In the genomic region with DNA sequence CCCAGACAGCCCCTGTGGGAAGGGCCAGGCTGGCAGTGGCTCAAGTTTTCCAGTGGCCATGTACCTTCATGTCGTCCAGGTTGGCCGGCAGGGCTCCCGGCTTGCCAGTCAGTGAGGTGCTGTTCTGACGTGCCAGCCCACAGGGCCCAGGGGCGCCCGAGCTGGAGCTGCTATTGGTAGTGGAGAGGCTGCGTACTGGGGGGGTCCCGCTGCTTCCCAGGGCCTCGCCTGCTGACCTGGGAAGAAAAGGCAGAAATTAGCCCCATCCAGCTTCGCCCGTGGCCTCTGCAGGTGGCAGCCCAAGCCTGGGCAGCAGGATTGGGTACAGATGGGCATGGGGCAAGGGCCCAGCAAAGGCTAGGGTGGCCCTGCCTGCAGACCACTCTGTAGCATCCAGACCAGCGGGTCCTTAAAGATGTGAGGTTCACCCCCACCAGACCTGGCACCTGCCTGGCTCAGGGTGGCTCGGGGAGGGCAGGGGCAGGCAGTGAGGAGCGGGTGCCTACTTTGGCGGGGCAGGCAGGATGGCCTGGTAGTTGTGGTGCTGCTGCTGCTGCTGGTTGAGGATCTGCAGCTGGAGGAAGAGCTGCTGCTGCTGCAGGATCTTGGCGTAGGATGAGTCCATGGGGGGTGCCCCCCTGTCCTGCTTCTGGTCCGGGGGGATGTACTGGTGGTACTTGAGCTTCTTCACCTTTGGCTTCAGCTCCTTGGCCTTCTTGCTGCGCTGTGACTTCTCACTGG, we compare ENCODE assay signal across 1 cellular context.
TF ChIP-seq lines count a peak whose summit lies in the region.

No MANE protein-coding gene starts in this region.

TF ChIP-seq in GM23338, 12 proteins besides CTCF, POLR2A, EP300 and RAD21 (continued from another document):
- TF ChIP-seq, protein P1, sequence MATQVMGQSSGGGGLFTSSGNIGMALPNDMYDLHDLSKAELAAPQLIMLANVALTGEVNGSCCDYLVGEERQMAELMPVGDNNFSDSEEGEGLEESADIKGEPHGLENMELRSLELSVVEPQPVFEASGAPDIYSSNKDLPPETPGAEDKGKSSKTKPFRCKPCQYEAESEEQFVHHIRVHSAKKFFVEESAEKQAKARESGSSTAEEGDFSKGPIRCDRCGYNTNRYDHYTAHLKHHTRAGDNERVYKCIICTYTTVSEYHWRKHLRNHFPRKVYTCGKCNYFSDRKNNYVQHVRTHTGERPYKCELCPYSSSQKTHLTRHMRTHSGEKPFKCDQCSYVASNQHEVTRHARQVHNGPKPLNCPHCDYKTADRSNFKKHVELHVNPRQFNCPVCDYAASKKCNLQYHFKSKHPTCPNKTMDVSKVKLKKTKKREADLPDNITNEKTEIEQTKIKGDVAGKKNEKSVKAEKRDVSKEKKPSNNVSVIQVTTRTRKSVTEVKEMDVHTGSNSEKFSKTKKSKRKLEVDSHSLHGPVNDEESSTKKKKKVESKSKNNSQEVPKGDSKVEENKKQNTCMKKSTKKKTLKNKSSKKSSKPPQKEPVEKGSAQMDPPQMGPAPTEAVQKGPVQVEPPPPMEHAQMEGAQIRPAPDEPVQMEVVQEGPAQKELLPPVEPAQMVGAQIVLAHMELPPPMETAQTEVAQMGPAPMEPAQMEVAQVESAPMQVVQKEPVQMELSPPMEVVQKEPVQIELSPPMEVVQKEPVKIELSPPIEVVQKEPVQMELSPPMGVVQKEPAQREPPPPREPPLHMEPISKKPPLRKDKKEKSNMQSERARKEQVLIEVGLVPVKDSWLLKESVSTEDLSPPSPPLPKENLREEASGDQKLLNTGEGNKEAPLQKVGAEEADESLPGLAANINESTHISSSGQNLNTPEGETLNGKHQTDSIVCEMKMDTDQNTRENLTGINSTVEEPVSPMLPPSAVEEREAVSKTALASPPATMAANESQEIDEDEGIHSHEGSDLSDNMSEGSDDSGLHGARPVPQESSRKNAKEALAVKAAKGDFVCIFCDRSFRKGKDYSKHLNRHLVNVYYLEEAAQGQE (IDR thresholded peaks at IDR 0.05; ENCODE audit: unreplicated experiment), result no peak
- TF ChIP-seq, protein P2, sequence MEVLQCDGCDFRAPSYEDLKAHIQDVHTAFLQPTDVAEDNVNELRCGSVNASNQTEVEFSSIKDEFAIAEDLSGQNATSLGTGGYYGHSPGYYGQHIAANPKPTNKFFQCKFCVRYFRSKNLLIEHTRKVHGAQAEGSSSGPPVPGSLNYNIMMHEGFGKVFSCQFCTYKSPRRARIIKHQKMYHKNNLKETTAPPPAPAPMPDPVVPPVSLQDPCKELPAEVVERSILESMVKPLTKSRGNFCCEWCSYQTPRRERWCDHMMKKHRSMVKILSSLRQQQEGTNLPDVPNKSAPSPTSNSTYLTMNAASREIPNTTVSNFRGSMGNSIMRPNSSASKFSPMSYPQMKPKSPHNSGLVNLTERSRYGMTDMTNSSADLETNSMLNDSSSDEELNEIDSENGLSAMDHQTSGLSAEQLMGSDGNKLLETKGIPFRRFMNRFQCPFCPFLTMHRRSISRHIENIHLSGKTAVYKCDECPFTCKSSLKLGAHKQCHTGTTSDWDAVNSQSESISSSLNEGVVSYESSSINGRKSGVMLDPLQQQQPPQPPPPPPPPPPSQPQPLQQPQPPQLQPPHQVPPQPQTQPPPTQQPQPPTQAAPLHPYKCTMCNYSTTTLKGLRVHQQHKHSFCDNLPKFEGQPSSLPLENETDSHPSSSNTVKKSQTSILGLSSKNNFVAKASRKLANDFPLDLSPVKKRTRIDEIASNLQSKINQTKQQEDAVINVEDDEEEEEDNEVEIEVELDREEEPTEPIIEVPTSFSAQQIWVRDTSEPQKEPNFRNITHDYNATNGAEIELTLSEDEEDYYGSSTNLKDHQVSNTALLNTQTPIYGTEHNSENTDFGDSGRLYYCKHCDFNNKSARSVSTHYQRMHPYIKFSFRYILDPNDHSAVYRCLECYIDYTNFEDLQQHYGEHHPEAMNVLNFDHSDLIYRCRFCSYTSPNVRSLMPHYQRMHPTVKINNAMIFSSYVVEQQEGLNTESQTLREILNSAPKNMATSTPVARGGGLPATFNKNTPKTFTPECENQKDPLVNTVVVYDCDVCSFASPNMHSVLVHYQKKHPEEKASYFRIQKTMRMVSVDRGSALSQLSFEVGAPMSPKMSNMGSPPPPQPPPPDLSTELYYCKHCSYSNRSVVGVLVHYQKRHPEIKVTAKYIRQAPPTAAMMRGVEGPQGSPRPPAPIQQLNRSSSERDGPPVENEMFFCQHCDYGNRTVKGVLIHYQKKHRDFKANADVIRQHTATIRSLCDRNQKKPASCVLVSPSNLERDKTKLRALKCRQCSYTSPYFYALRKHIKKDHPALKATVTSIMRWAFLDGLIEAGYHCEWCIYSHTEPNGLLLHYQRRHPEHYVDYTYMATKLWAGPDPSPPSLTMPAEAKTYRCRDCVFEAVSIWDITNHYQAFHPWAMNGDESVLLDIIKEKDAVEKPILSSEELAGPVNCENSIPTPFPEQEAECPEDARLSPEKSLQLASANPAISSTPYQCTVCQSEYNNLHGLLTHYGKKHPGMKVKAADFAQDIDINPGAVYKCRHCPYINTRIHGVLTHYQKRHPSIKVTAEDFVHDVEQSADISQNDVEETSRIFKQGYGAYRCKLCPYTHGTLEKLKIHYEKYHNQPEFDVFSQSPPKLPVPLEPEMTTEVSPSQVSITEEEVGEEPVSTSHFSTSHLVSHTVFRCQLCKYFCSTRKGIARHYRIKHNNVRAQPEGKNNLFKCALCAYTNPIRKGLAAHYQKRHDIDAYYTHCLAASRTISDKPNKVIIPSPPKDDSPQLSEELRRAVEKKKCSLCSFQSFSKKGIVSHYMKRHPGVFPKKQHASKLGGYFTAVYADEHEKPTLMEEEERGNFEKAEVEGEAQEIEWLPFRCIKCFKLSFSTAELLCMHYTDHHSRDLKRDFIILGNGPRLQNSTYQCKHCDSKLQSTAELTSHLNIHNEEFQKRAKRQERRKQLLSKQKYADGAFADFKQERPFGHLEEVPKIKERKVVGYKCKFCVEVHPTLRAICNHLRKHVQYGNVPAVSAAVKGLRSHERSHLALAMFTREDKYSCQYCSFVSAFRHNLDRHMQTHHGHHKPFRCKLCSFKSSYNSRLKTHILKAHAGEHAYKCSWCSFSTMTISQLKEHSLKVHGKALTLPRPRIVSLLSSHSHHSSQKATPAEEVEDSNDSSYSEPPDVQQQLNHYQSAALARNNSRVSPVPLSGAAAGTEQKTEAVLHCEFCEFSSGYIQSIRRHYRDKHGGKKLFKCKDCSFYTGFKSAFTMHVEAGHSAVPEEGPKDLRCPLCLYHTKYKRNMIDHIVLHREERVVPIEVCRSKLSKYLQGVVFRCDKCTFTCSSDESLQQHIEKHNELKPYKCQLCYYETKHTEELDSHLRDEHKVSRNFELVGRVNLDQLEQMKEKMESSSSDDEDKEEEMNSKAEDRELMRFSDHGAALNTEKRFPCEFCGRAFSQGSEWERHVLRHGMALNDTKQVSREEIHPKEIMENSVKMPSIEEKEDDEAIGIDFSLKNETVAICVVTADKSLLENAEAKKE (CRISPR knock-in tag; IDR thresholded peaks at IDR 0.05), result no peak
- TF ChIP-seq EZH2phosphoT487 (IDR thresholded peaks at IDR 0.05; ENCODE audit: unreplicated experiment) (no peak), CREB1 (CRISPR knock-in tag; IDR thresholded peaks at IDR 0.05; ENCODE audit: low read depth) (no peak), POLR2AphosphoS5 (IDR thresholded peaks at IDR 0.05; ENCODE audit: low read depth) (no peak), EZH2 (IDR thresholded peaks at IDR 0.05; ENCODE audit: low read depth, unreplicated experiment) (no peak)
